ENCODE assay signal across 8 cellular contexts in the genomic region with DNA sequence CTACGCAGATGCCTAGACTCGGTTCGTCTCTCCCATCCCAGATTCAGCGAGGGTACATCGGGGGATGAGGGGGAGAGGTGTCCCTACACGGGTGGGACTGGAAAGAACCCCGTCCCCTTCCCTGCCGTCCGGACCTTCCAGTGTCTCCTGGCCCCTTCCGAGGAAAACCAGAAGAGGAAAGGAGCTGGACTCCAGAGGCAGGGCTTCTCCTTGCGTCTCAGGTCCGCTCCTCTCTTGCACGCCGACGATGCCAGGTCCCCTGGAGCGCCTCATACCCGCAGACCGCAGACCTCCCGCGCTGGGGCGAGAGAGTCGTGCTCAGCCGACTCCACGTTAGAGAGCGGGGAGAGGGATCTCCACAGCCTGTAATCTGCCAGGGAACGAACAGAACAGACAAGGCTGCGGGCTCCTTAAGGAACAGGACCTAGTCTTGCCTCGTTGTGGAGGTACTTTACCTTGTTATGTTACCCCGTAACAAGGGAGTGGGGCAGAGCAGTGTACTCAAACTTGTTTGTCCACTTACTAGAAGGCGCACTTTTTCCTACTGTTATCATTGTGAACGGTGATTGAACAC. TPM values are rescaled to one million over a fixed set of nuclear protein-coding genes. Genes with fewer than 3 reads are reported as not detected.
DNase-seq lines count a peak whose midpoint lies in the region; ATAC-seq and TF ChIP-seq lines count a peak whose summit lies in the region.

No MANE protein-coding gene starts in this region.

- peak; percentile 13 for ATAC-seq in GM21529 (IDR thresholded peaks at IDR 0.05; ENCODE audit: unreplicated experiment)

- H3K4me1 ChIP-seq in spleen, result peaks cover 20 to 55% (median 45%) of the 10 kb centered on the region in 6 donors

- peaks cover 30% of the 10 kb centered on the region for H3K27me3 Mint-ChIP-seq in brain
- peaks cover 0 to 12% (median 4%) of the 10 kb centered on the region in 3 donors for H3K27me3 Mint-ChIP-seq in immature natural killer cell (ENCODE audit: low read depth in 3 of 3)

- H3K27ac Mint-ChIP-seq in brain (peak overlapping the region; percentile 71 to 96 (median 84)), immature natural killer cell (peak overlapping the region; percentile 71 to 91 (median 83))

- peak overlapping the region; percentile 73 for H3K4me3 ChIP-seq in Jurkat, Clone E6-1 (ENCODE audit: low read length)
- H3K4me3 ChIP-seq in spleen, result peak overlapping the region; percentile 62 to 93 (median 79)

- peak in 1 of 3 donors; percentile 2 for TF ChIP-seq POLR2A in spleen (IDR thresholded peaks at IDR 0.05)

- DNase-seq in DMS 273 treated with DMSO at 0.1 percent for 48 hours (lab: John Stamatoyannopoulos, UW) (peak; percentile 69), SW480 (ENCODE audit: low spot score) (peak; percentile 68), immature natural killer cell (peak; percentile 61 to 66 (median 64)), spleen (peak; percentile 92), ecto neural progenitor cell (ENCODE audit: low spot score) (no peak)
- peak; percentile 41 for DNase-seq in Jurkat, Clone E6-1 (ENCODE audit: low read depth, low spot score)

- peaks cover 0 to 5% (median 0%) of the 10 kb centered on the region in 7 donors for H3K27me3 ChIP-seq in spleen (replicated peaks in 1 of 7)

- H3K9me3 ChIP-seq in spleen, result no peaks in the 10 kb centered on the region

- H3K4me1 Mint-ChIP-seq in brain (peaks cover 33% of the 10 kb centered on the region), immature natural killer cell (peaks cover 30 to 34% of the 10 kb centered on the region in 2 donors)

- no peak for TF ChIP-seq CTCF in brain (conservative IDR thresholded peaks at IDR 0.05)
- no peak for TF ChIP-seq CTCF in spleen (IDR thresholded peaks at IDR 0.05 in 8 of 11, conservative IDR thresholded peaks at IDR 0.05 in 3 of 11)

- intact Hi-C loops in spleen (cut with DNase I; ENCODE audit: low total_unique reads), result no loop called here

- H3K4me3 Mint-ChIP-seq in brain (peak overlapping the region; percentile 87 to 96 (median 93)), immature natural killer cell (peak overlapping the region; percentile 88 to 94 (median 91))

- H3K36me3 Mint-ChIP-seq in brain (no peaks in the 10 kb centered on the region), immature natural killer cell (no peaks in the 10 kb centered on the region)

- no peaks in the 10 kb centered on the region for H3K36me3 ChIP-seq in spleen

- H3K9me3 Mint-ChIP-seq in brain (peaks cover 0 to 12% (median 0%) of the 10 kb centered on the region in 5 experiments), immature natural killer cell (no peaks in the 10 kb centered on the region)

- H3K27ac ChIP-seq in spleen, result peak overlapping the region; percentile 76 to 96 (median 92)

- 1% methylated on average over 24 to 31 of the region's 31 CpGs for WGBS in spleen, 5 donors

RNA-seq across cellular contexts. Expression of gene IMPDH1, which starts 0.4 kb away (rescaled TPM):
- polyA plus RNA-seq in Jurkat, Clone E6-1 (2012; ENCODE audit: insufficient read depth, insufficient read length), result 67.9 TPM
- polyA plus RNA-seq in brain (ENCODE audit: insufficient read depth, low read depth, low replicate concordance), result 25.1 TPM
- polyA plus RNA-seq in immature natural killer cell, result 10 to 100 TPM; 39.0 to 66.0 (median 53.3) TPM
- 100 to 1,000 TPM in 3 of 7 donors, 10 to 100 TPM in 4; 75.8 to 120 (median 89.0) TPM for total RNA-seq in spleen
- 10 to 100 TPM; 29.9 to 52.1 (median 35.9) TPM for polyA plus RNA-seq in spleen

RNA-seq across cellular contexts. Expression of gene HILPDA, which starts 45.5 kb away (rescaled TPM):
- polyA plus RNA-seq in Jurkat, Clone E6-1 (2012; ENCODE audit: insufficient read depth, insufficient read length), result 27.8 TPM
- polyA plus RNA-seq in brain (ENCODE audit: insufficient read depth, low read depth, low replicate concordance), result 24.3 TPM
- polyA plus RNA-seq in immature natural killer cell, result 1 to 10 TPM; 5.7 to 6.5 (median 6.0) TPM
- 10 to 100 TPM in 2 of 7 donors, 1 to 10 TPM in 5; 4.2 to 16.7 (median 7.1) TPM for total RNA-seq in spleen
- polyA plus RNA-seq in spleen, result 1 to 10 TPM; 3.2 to 8.2 (median 7.2) TPM

RNA-seq across cellular contexts. Expression of gene PRRT4, which starts 48.7 kb away (rescaled TPM):
- polyA plus RNA-seq in Jurkat, Clone E6-1 (2012; ENCODE audit: insufficient read depth, insufficient read length), result 15.1 TPM
- polyA plus RNA-seq in brain (ENCODE audit: insufficient read depth, low read depth, low replicate concordance), result 0.49 TPM
- under 1 TPM in 1 of 3 donors, not detected in 2; 0.08 TPM for polyA plus RNA-seq in immature natural killer cell
- 1 to 10 TPM in 3 of 7 donors, under 1 TPM in 3, not detected in 1; 0.38 to 5.4 (median 0.93) TPM for total RNA-seq in spleen
- under 1 TPM; 0.14 to 0.45 (median 0.28) TPM for polyA plus RNA-seq in spleen
